In genomic region chr7:112930787-112931186, GRCh38 we compare ENCODE assay signal across 9 cellular contexts.
A peak's percentile ranks its signal among the peaks of the same experiment; 100 is the strongest.
DNase-seq lines count a peak whose midpoint lies in the region; ATAC-seq and TF ChIP-seq lines count a peak whose summit lies in the region.
"Had no signal": no experiment of that assay in that cellular context is flagged by ENCODE, and none has a peak within 500 bp of the region (broad histone marks: within the 10 kb centered on the region; RNA-seq: fewer than 3 reads in every experiment).

No MANE protein-coding gene starts in this region.

- no peaks in the 10 kb centered on the region for H3K27me3 ChIP-seq in BJ (ENCODE audit: control insufficient read depth, insufficient read depth, low read length)
- H3K27me3 ChIP-seq in left lung, result no peaks in the 10 kb centered on the region
- no peaks in the 10 kb centered on the region for H3K27me3 ChIP-seq in Caco-2 (replicated peaks; ENCODE audit: control insufficient read depth, insufficient read depth, low read length)
- no peaks in the 10 kb centered on the region for H3K27me3 ChIP-seq in MM.1S (replicated peaks; ENCODE audit: insufficient read depth, low read length)

- H3K27me3 Mint-ChIP-seq in Caco-2 (ENCODE audit: insufficient read depth, unreplicated experiment), result no peaks in the 10 kb centered on the region

- H3K9me3 ChIP-seq in left lung (no peaks in the 10 kb centered on the region), Caco-2 (no peaks in the 10 kb centered on the region), MM.1S (replicated peaks; ENCODE audit: insufficient read depth, low read length) (no peaks in the 10 kb centered on the region)

- BruUV-seq in Caco-2 (replicated peaks; lab: Mats Ljungman, UMichigan), result no TSS peak

- no peaks in the 10 kb centered on the region for H3K36me3 Mint-ChIP-seq in Caco-2 (ENCODE audit: insufficient read depth, unreplicated experiment)

- POLR2A ChIA-PET in BJ (lab: Charles Lee), result interaction anchor here (0.5 to 0.7 kb wide), 2 partner anchors 143 to 1723 kb away, joined by 3 to 4 read pairs; no protein-coding TSS in a partner anchor
- POLR2A ChIA-PET in Caco-2 (lab: Charles Lee), result no interaction called here

- intact Hi-C loops in left lung (cut with DNase I) (no loop called here), Caco-2 (cut with micrococcal nuclease; ENCODE audit: unreplicated experiment) (no loop called here)

- in situ Hi-C loops in astrocyte of the spinal cord (cut with HindIII; ENCODE audit: low sequenced_read_pairs), result no loop called here

- CTCF ChIA-PET in BJ (lab: Yijun Ruan, JAX), result no interaction called here
- CTCF ChIA-PET in Caco-2 (lab: Charles Lee), result interaction anchor here (0.7 kb wide), 1 partner anchor 8 kb away, joined by 5 read pairs; no protein-coding TSS in a partner anchor

- H3K4me3 ChIP-seq in BJ (ENCODE audit: low read depth, low read length) (no peak overlapping the region), astrocyte of the spinal cord (ENCODE audit: low read depth, low read length) (no peak overlapping the region), left lung (no peak overlapping the region), Caco-2 (ENCODE audit: low read depth, low read length) (no peak overlapping the region), MM.1S (ENCODE audit: low read length) (no peak overlapping the region)

- DNase-seq in BJ (ENCODE audit: low read depth) (peak; percentile 49), M059J (ENCODE audit: low read depth) (peak; percentile 75), astrocyte of the spinal cord (ENCODE audit: low read depth, low spot score) (peak; percentile 80), left lung (no peak), Caco-2 (no peak), MM.1S (no peak)
- no peak for DNase-seq in stimulated activated CD4-positive, alpha-beta T cell treated with anti-CD3 and anti-CD28 coated beads, Interleukin-15, amount 100 ng/mL, for 24 hours
- DNase-seq: activated effector memory CD4-positive, alpha-beta T cell treated with Interleukin-2 at 50 U/mL for 16 hours had no signal

- H3K9me2 ChIP-seq in MM.1S (replicated peaks; ENCODE audit: insufficient read depth, low read length), result no peaks in the 10 kb centered on the region

- ATAC-seq in left lung (peak; percentile 62), HG03139 (IDR thresholded peaks at IDR 0.05; ENCODE audit: unreplicated experiment) (no peak)

- no peaks in the 10 kb centered on the region for H3F3A ChIP-seq in MM.1S (ENCODE audit: insufficient read depth, low read length)

- no peaks in the 10 kb centered on the region for H3K4me1 Mint-ChIP-seq in Caco-2 (ENCODE audit: low read depth, unreplicated experiment)

- no peak overlapping the region for H2AFZ ChIP-seq in MM.1S (ENCODE audit: low read length)

- H4K20me1 ChIP-seq in MM.1S (ENCODE audit: insufficient read depth, low read length), result no peaks in the 10 kb centered on the region; the same call in 1 of the 2 replicates

- H3K9ac ChIP-seq in MM.1S (ENCODE audit: low read length), result no peak overlapping the region

- H3K4me1 ChIP-seq in left lung, result peaks cover 0 to 31% of the 10 kb centered on the region in 2 donors
- H3K4me1 ChIP-seq in Caco-2, result no peaks in the 10 kb centered on the region
- no peaks in the 10 kb centered on the region for H3K4me1 ChIP-seq in MM.1S (ENCODE audit: low read length)

- no peak overlapping the region for H3K4me2 ChIP-seq in MM.1S (ENCODE audit: low read depth, low read length)

- H3K36me3 ChIP-seq in BJ (ENCODE audit: control insufficient read depth, insufficient read depth, low read length) (no peaks in the 10 kb centered on the region; the same call in 1 of the 2 replicates), left lung (no peaks in the 10 kb centered on the region), Caco-2 (ENCODE audit: control insufficient read depth, insufficient read depth, low read length) (no peaks in the 10 kb centered on the region), MM.1S (replicated peaks; ENCODE audit: insufficient read depth, low read length) (no peaks in the 10 kb centered on the region)

- no peak overlapping the region for H3K27ac Mint-ChIP-seq in Caco-2 (ENCODE audit: unreplicated experiment)

- H3K9me3 Mint-ChIP-seq in Caco-2 (ENCODE audit: unreplicated experiment), result no peaks in the 10 kb centered on the region

- H3K27ac ChIP-seq in left lung (peak overlapping the region in 1 of 2 donors; percentile 73), MM.1S (ENCODE audit: low read length) (no peak overlapping the region)

- no peak overlapping the region for H3K4me3 Mint-ChIP-seq in Caco-2 (ENCODE audit: unreplicated experiment)

- no peak for TF ChIP-seq CTCF in BJ (IDR thresholded peaks at IDR 0.05; ENCODE audit: insufficient read depth, low read depth, low read length)
- TF ChIP-seq CTCF in astrocyte of the spinal cord (IDR thresholded peaks at IDR 0.05; ENCODE audit: low read depth, low read length), result no peak
- TF ChIP-seq CTCF in left lung (IDR thresholded peaks at IDR 0.05), result no peak
- no peak for TF ChIP-seq CTCF in Caco-2 (IDR thresholded peaks at IDR 0.05; ENCODE audit: insufficient read depth in 1 of 2, low read depth in 1 of 2, low read length in 1 of 2, severe bottlenecking in 1 of 2, unreplicated experiment in 1 of 2)
- no peak for TF ChIP-seq CTCF in MM.1S (IDR thresholded peaks at IDR 0.05; ENCODE audit: low read length)

- 0 out of 2 replicates have a peak, but pooled peaks cover 18% of the 10 kb centered on the region for H3K79me2 ChIP-seq in MM.1S (ENCODE audit: low read length)

Comparison
In these comparisons a context has a peak if more than half of its experiments do, and no peak if none do; other contexts are left out.
1. DNase-seq: peak in BJ (single experiment), M059J (single experiment) and astrocyte of the spinal cord (single experiment); none in left lung (0 of 2), stimulated activated CD4-positive, alpha-beta T cell treated with anti-CD3 and anti-CD28 coated beads, Interleukin-15, amount 100 ng/mL, for 24 hours (single experiment), Caco-2 (0 of 2) and MM.1S (single experiment).